26 cellular contexts compared by ENCODE assay signal in the genomic region with DNA sequence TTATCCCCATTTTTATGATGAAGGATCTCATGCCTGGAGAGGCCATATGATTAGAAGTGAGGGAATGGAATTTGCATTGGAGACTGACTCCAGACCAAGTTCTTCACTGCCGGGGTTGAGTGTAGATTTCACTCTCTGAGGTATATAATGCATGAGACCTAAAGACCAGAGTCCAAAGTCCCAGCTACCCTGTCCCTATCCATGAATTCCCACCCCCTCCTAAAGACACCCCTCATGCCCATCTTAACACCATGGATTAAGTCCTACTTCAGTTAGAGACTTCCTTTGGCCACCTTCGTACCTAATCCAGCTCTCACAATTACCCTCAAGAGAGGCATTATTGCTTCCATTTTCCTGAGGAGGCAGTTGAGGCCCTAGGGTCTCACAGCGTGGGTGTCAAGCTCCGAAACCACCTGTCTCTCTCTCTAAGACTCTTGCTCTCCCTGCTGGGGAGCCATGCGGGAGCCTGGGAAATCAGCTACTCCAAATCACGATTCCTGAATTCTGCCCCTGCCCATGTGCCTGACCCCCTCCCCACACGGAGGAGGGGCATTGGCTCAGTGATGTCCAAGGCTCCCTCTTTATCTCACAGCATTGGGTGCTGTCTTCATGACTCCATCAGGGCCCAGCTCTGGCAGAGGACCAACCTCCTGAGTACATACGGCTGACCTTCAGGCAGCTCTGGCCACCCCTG. TPM values are rescaled to one million over a fixed set of nuclear protein-coding genes. Genes with fewer than 3 reads are reported as not detected.
"Had no signal": no experiment of that assay in that cellular context is flagged by ENCODE, and none has a peak within 500 bp of the region (broad histone marks: within the 10 kb centered on the region; RNA-seq: fewer than 3 reads in every experiment).

No MANE protein-coding gene starts in this region.

- H3K9me3 ChIP-seq: esophagus squamous epithelium, gastroesophageal sphincter, pancreas, prostate gland, right lobe of liver, stomach, thoracic aorta, transverse colon, uterus had no signal

- H3K4me1 ChIP-seq: gastroesophageal sphincter, neural progenitor cell, pancreas, stomach, transverse colon, uterus had no signal

- H3K36me3 Mint-ChIP-seq: naive thymus-derived CD4-positive, alpha-beta T cell; neural progenitor cell had no signal

- H3K27ac Mint-ChIP-seq: dendritic cell treated with granulocyte-macrophage colony-stimulating factor and Interleukin-4, amounts not matched to agents 40 ng/mL and 50 ng/mL, for 4 days; effector memory CD8-positive, alpha-beta T cell; naive thymus-derived CD4-positive, alpha-beta T cell had no signal

- ATAC-seq: effector memory CD8-positive, alpha-beta T cell; gastroesophageal sphincter; left colon; naive thymus-derived CD4-positive, alpha-beta T cell; pancreas had no signal

- H3K4me3 ChIP-seq: esophagus squamous epithelium, gastroesophageal sphincter, neural progenitor cell, pancreas, prostate gland, right lobe of liver, skin epidermis, stomach, thoracic aorta, transverse colon, uterus had no signal

- DNase-seq: effector memory CD8-positive, alpha-beta T cell; esophagus squamous epithelium; foreskin fibroblast; glutamatergic neuron; immature natural killer cell; kidney; mesendoderm; naive thymus-derived CD4-positive, alpha-beta T cell; occipital lobe; stimulated activated CD4-positive, alpha-beta T cell treated with anti-CD3 and anti-CD28 coated beads, Interleukin-12 subunit alpha, Interleukin-12 subunit beta, amount 100 ng/mL, for 4 hours; stimulated activated naive CD4-positive, alpha-beta T cell; stomach; substantia nigra; transverse colon had no signal

- H3K27me3 ChIP-seq: esophagus squamous epithelium, gastroesophageal sphincter, neural progenitor cell, pancreas, right lobe of liver, transverse colon, uterus had no signal

- H3K9me3 Mint-ChIP-seq: central memory CD8-positive, alpha-beta T cell; dendritic cell treated with granulocyte-macrophage colony-stimulating factor and Interleukin-4, amounts not matched to agents 40 ng/mL and 50 ng/mL, for 4 days; effector memory CD8-positive, alpha-beta T cell; immature natural killer cell; neural progenitor cell had no signal

- H3K36me3 ChIP-seq: esophagus squamous epithelium, gastroesophageal sphincter, neural progenitor cell, pancreas, prostate gland, right lobe of liver, stomach, thoracic aorta, transverse colon, uterus had no signal

- H3K27ac ChIP-seq: esophagus squamous epithelium, gastroesophageal sphincter, neural progenitor cell, pancreas, prostate gland, right lobe of liver, skin epidermis, stomach, thoracic aorta, transverse colon, uterus had no signal

- H3K4me3 Mint-ChIP-seq: central memory CD8-positive, alpha-beta T cell; dendritic cell treated with granulocyte-macrophage colony-stimulating factor and Interleukin-4, amounts not matched to agents 40 ng/mL and 50 ng/mL, for 4 days; effector memory CD8-positive, alpha-beta T cell; immature natural killer cell; naive thymus-derived CD4-positive, alpha-beta T cell; neural progenitor cell had no signal

RNA-seq across cellular contexts. Expression of gene FOXO6, which starts 11.7 kb away (rescaled TPM):
- total RNA-seq: lung microvascular endothelial cell had no signal
- polyA plus RNA-seq: immature natural killer cell; naive thymus-derived CD4-positive, alpha-beta T cell had no signal
